Comparison of ENCODE assay signal across 24 cellular contexts in the genomic region with DNA sequence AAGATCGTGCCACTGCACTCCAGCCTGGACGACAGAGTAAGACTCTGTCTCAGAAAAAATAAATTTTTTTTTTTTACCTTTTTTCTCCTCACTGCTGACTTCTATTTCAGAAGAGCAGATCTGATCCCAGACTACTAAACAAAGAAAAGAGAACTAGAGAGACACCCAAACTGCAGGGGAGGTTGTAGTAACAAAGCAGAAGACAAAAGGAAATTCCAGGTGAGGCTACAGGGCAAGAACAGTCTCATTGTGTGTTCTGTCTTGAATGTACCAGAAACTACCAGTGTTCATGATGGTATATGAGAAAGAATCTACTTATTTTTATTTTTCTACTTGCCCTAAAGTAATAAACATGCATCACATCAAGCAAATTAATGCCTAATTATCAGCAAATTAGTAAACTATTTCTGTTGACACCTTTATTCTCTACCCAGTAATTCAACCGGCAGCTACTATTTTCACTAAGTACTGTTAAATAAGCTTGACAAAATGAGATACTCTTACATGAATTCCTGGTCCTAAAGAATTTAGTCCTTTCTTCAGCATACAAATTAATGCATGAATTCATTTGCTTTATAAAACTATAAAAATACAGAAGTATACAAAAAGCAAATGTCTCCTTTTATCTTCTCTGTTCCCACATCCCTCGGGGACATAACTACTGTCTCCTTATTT. TPM values are rescaled to one million over a fixed set of nuclear protein-coding genes. Genes with fewer than 3 reads are reported as not detected.
DNase-seq lines count a peak whose midpoint lies in the region; ATAC-seq and TF ChIP-seq lines count a peak whose summit lies in the region.
"Had no signal": no experiment of that assay in that cellular context is flagged by ENCODE, and none has a peak within 500 bp of the region (broad histone marks: within the 10 kb centered on the region; RNA-seq: fewer than 3 reads in every experiment).

No MANE protein-coding gene starts in this region.

- H3K9me2 ChIP-seq in Loucy (replicated peaks; ENCODE audit: low read depth, low read length), result no peaks in the 10 kb centered on the region

- H3K4me3 Mint-ChIP-seq in activated naive CD8-positive, alpha-beta T cell, result peak overlapping the region; percentile 1
- no peak overlapping the region for H3K4me3 Mint-ChIP-seq in activated naive CD8-positive, alpha-beta T cell treated with anti-CD3 and anti-CD28 coated beads, Interleukin-2, amount 50 U/mL, for 24 hours
- no peak overlapping the region for H3K4me3 Mint-ChIP-seq in endothelial cell (ENCODE audit: unreplicated experiment)
- no peak overlapping the region for H3K4me3 Mint-ChIP-seq in stimulated activated naive B cell treated with anti-CD40 and anti-IgM and Interleukin-4, amounts not matched to agents 10 μg/mL and 1 μg/mL and 100 μg/mL, for 72 hours
- H3K4me3 Mint-ChIP-seq: activated naive CD8-positive, alpha-beta T cell treated with anti-CD3 and anti-CD28 coated beads for 36 hours; activated T-cell treated with anti-CD3 and anti-CD28 coated beads, Interleukin-2, amount 50 U/mL, for 4 hours had no signal

- H3K9me3 ChIP-seq in Loucy (ENCODE audit: insufficient read depth, low read depth, low read length), result no peaks in the 10 kb centered on the region
- H3K9me3 ChIP-seq: HAP-1, suprapubic skin, vagina had no signal

- no peak for ATAC-seq in activated naive CD8-positive, alpha-beta T cell treated with anti-CD3 and anti-CD28 coated beads, Interleukin-2, amount 50 U/mL, for 24 hours
- no peak for ATAC-seq in stimulated activated naive B cell treated with anti-CD40 and anti-IgM and Interleukin-4, amounts not matched to agents 10 μg/mL and 1 μg/mL and 100 μg/mL, for 72 hours (replicated peaks)
- no peak for ATAC-seq in omental fat pad (ENCODE audit: low FRiP score)
- ATAC-seq: Right ventricle myocardium inferior had no signal

- no peaks in the 10 kb centered on the region for H3K36me3 ChIP-seq in Loucy (ENCODE audit: insufficient read depth, low read length)
- H3K36me3 ChIP-seq: HAP-1, suprapubic skin, vagina had no signal

- H3K9me3 Mint-ChIP-seq in activated naive CD8-positive, alpha-beta T cell (ENCODE audit: low read depth), result no peaks in the 10 kb centered on the region
- no peaks in the 10 kb centered on the region for H3K9me3 Mint-ChIP-seq in activated naive CD8-positive, alpha-beta T cell treated with anti-CD3 and anti-CD28 coated beads, Interleukin-2, amount 50 U/mL, for 24 hours
- no peaks in the 10 kb centered on the region for H3K9me3 Mint-ChIP-seq in endothelial cell (ENCODE audit: unreplicated experiment)
- no peaks in the 10 kb centered on the region for H3K9me3 Mint-ChIP-seq in stimulated activated naive B cell treated with anti-CD40 and anti-IgM and Interleukin-4, amounts not matched to agents 10 μg/mL and 1 μg/mL and 100 μg/mL, for 72 hours
- H3K9me3 Mint-ChIP-seq: activated naive CD8-positive, alpha-beta T cell treated with anti-CD3 and anti-CD28 coated beads for 36 hours; activated T-cell treated with anti-CD3 and anti-CD28 coated beads, Interleukin-2, amount 50 U/mL, for 4 hours had no signal

- H3K4me1 Mint-ChIP-seq in activated naive CD8-positive, alpha-beta T cell (ENCODE audit: low read depth), result peaks cover 73% of the 10 kb centered on the region
- peaks cover 73% of the 10 kb centered on the region for H3K4me1 Mint-ChIP-seq in activated naive CD8-positive, alpha-beta T cell treated with anti-CD3 and anti-CD28 coated beads, Interleukin-2, amount 50 U/mL, for 24 hours
- H3K4me1 Mint-ChIP-seq in endothelial cell (ENCODE audit: unreplicated experiment), result peaks cover 16% of the 10 kb centered on the region
- peaks cover 20 to 70% of the 10 kb centered on the region in 2 donors for H3K4me1 Mint-ChIP-seq in stimulated activated naive B cell treated with anti-CD40 and anti-IgM and Interleukin-4, amounts not matched to agents 10 μg/mL and 1 μg/mL and 100 μg/mL, for 72 hours

- no peak overlapping the region for H2AFZ ChIP-seq in Loucy (ENCODE audit: low read length)

- H3K9ac ChIP-seq in Loucy (ENCODE audit: low read depth, low read length, poor library complexity, severe bottlenecking), result no peak overlapping the region
- H3K9ac ChIP-seq: BLaER1 had no signal

- H3K36me3 Mint-ChIP-seq in activated naive CD8-positive, alpha-beta T cell, result no peaks in the 10 kb centered on the region
- H3K36me3 Mint-ChIP-seq in activated naive CD8-positive, alpha-beta T cell treated with anti-CD3 and anti-CD28 coated beads, Interleukin-2, amount 50 U/mL, for 24 hours (ENCODE audit: low read depth), result peaks cover 7% of the 10 kb centered on the region
- H3K36me3 Mint-ChIP-seq in endothelial cell (ENCODE audit: low read depth, unreplicated experiment), result no peaks in the 10 kb centered on the region
- peaks cover 4 to 9% of the 10 kb centered on the region in 2 donors for H3K36me3 Mint-ChIP-seq in stimulated activated naive B cell treated with anti-CD40 and anti-IgM and Interleukin-4, amounts not matched to agents 10 μg/mL and 1 μg/mL and 100 μg/mL, for 72 hours

- peak overlapping the region; percentile 9 for H3K4me2 ChIP-seq in Loucy (ENCODE audit: low read depth, low read length, poor library complexity, severe bottlenecking)
- H3K4me2 ChIP-seq: BLaER1 had no signal

- no peaks in the 10 kb centered on the region for H3K27me3 Mint-ChIP-seq in activated naive CD8-positive, alpha-beta T cell
- H3K27me3 Mint-ChIP-seq in activated naive CD8-positive, alpha-beta T cell treated with anti-CD3 and anti-CD28 coated beads, Interleukin-2, amount 50 U/mL, for 24 hours, result no peaks in the 10 kb centered on the region
- peaks cover 3% of the 10 kb centered on the region for H3K27me3 Mint-ChIP-seq in endothelial cell (ENCODE audit: unreplicated experiment)
- no peaks in the 10 kb centered on the region for H3K27me3 Mint-ChIP-seq in stimulated activated naive B cell treated with anti-CD40 and anti-IgM and Interleukin-4, amounts not matched to agents 10 μg/mL and 1 μg/mL and 100 μg/mL, for 72 hours
- H3K27me3 Mint-ChIP-seq: activated naive CD8-positive, alpha-beta T cell treated with anti-CD3 and anti-CD28 coated beads for 36 hours had no signal

- H3K4me3 ChIP-seq in Loucy (ENCODE audit: low read length, poor library complexity, severe bottlenecking), result no peak overlapping the region
- H3K4me3 ChIP-seq: BLaER1, HAP-1, suprapubic skin, vagina had no signal

- DNase-seq in activated naive CD8-positive, alpha-beta T cell treated with anti-CD3 and anti-CD28 coated beads, Interleukin-2, amount 50 U/mL, for 24 hours, result no peak
- DNase-seq in endothelial cell (ENCODE audit: low spot score), result no peak
- DNase-seq in stimulated activated naive B cell treated with anti-CD40 and anti-IgM and Interleukin-4, amounts not matched to agents 10 μg/mL and 1 μg/mL and 100 μg/mL, for 72 hours, result no peak
- DNase-seq in hepatic stellate cell (ENCODE audit: low spot score), result no peak
- DNase-seq in omental fat pad (ENCODE audit: low spot score), result no peak
- no peak for DNase-seq in SIG-M5 treated with dmso at 0.1 percent for 504 hours (lab: John Stamatoyannopoulos, UW; ENCODE audit: unreplicated experiment)
- DNase-seq: activated CD4-positive, CD25-positive, alpha-beta regulatory T cell; activated CD8-positive, alpha-beta memory T cell treated with anti-CD3 and anti-CD28 coated beads for 24 hours; activated naive CD8-positive, alpha-beta T cell treated with anti-CD3 and anti-CD28 coated beads for 36 hours; activated T-cell treated with anti-CD3 and anti-CD28 coated beads, Interleukin-2, amount 50 U/mL, for 4 hours; central memory CD4-positive, alpha-beta T cell; dermis blood vessel endothelial cell; kidney; NCI-H1092; NCI-H2081; NCI-H446; NCI-H82 had no signal

- H3K79me2 ChIP-seq in Loucy (ENCODE audit: insufficient read depth, low read length), result peaks cover 97% of the 10 kb centered on the region

- peaks cover 89% of the 10 kb centered on the region for H4K20me1 ChIP-seq in Loucy (ENCODE audit: insufficient read depth, low read length, poor library complexity, severe bottlenecking)

- TF ChIP-seq CTCF in Loucy (conservative IDR thresholded peaks at IDR 0.05; ENCODE audit: low read length) (no peak), endothelial cell (IDR thresholded peaks at IDR 0.05; ENCODE audit: unreplicated experiment) (no peak), omental fat pad (IDR thresholded peaks at IDR 0.05) (no peak)

- H3K4me1 ChIP-seq in Loucy (ENCODE audit: insufficient read depth, low read length, poor library complexity, severe bottlenecking), result peaks cover 30% of the 10 kb centered on the region
- H3K4me1 ChIP-seq: HAP-1 had no signal

- H3F3A ChIP-seq in Loucy (ENCODE audit: low read depth), result no peaks in the 10 kb centered on the region

- no peaks in the 10 kb centered on the region for H3K27me3 ChIP-seq in Loucy (ENCODE audit: insufficient read depth, low read length, poor library complexity, severe bottlenecking)
- H3K27me3 ChIP-seq: BLaER1, suprapubic skin, vagina had no signal

- peak overlapping the region; percentile 31 for H3K27ac Mint-ChIP-seq in activated naive CD8-positive, alpha-beta T cell
- no peak overlapping the region for H3K27ac Mint-ChIP-seq in activated naive CD8-positive, alpha-beta T cell treated with anti-CD3 and anti-CD28 coated beads, Interleukin-2, amount 50 U/mL, for 24 hours
- peak overlapping the region; percentile 72 for H3K27ac Mint-ChIP-seq in endothelial cell (ENCODE audit: unreplicated experiment)
- peak overlapping the region; percentile 37 for H3K27ac Mint-ChIP-seq in stimulated activated naive B cell treated with anti-CD40 and anti-IgM and Interleukin-4, amounts not matched to agents 10 μg/mL and 1 μg/mL and 100 μg/mL, for 72 hours
- H3K27ac Mint-ChIP-seq: activated naive CD8-positive, alpha-beta T cell treated with anti-CD3 and anti-CD28 coated beads for 36 hours had no signal

RNA-seq across cellular contexts. Expression of gene ARID4B, which starts 40.6 kb away (rescaled TPM):
- total RNA-seq in endothelial cell (ENCODE audit: unreplicated experiment), result 48.2 TPM
- total RNA-seq in omental fat pad, result 10 to 100 TPM; 29.0 to 54.5 (median 37.4) TPM

RNA-seq across cellular contexts. Expression of gene GGPS1, which starts 41.0 kb away (rescaled TPM):
- total RNA-seq in endothelial cell (ENCODE audit: unreplicated experiment) (40.4 TPM), omental fat pad (10 to 100 TPM; 15.4 to 26.2 (median 17.8) TPM)
